12 cellular contexts compared by ENCODE assay signal in the genomic region with DNA sequence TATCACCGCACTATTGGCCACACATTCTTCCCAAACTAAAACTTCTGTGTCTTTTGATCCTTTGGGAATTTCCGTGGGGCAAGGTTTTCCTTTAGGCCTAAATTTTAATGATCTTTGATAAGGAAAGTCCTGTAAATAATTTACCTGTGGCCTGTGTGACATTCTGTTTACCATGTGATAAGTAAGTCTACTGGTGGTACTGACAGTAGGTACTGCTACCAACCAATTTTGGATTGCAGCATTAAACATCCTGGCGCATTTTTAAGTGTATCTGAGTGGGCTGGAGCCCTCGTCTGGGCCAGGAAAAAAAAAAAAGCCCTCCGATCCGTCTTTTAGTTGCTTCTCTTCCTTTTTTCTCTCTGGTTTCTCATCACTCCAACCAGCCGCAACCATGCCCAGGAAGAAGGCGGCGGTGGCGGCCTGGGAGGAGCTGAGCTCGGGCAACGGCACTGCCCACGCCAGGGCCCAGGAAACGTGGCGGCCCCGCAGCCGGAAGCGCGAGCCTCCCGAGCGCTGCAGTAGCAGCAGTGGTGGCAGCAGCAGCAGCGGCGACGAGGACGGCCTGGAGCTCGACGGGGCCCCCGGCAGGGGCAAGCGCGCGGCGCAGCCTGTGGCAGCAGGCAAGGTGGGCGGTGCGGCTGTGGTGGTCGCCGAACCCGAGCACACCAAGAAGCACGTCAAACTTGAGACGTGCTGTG. TPM values are rescaled to one million over a fixed set of nuclear protein-coding genes. Genes with fewer than 3 reads are reported as not detected.
A peak's percentile ranks its signal among the peaks of the same experiment; 100 is the strongest.
DNase-seq lines count a peak whose midpoint lies in the region; ATAC-seq, FAIRE-seq and TF ChIP-seq lines count a peak whose summit lies in the region.
"Had no signal": no experiment of that assay in that cellular context is flagged by ENCODE, and none has a peak within 500 bp of the region (broad histone marks: within the 10 kb centered on the region; RNA-seq: fewer than 3 reads in every experiment).

No MANE protein-coding gene starts in this region.

- 32% methylated on average over 5 of the region's 39 CpGs for WGBS in right lobe of liver (ENCODE audit: insufficient coverage, low coverage, low lambda C conversion rate, missing lambda C conversion rate)
- 94% methylated on average over 37 of the region's 39 CpGs for WGBS in HepG2 (ENCODE audit: low lambda C conversion rate)
- 63 to 73% methylated on average over 21 to 24 of the region's 39 CpGs for WGBS in upper lobe of left lung, 2 donors

- in situ Hi-C loops in HepG2 (cut with HindIII; ENCODE audit: extremely low pct_ligation_motif_present, low pct_unique_long_range_greater_than_20kb): no loop called here

- no peaks in the 10 kb centered on the region for H4K20me1 ChIP-seq in HepG2 (ENCODE audit: insufficient read depth, low read length)

- H3K27me3 Mint-ChIP-seq in activated naive CD4-positive, alpha-beta T cell treated with anti-CD3 and anti-CD28 coated beads, Interleukin-2, amount 10 ng/mL, durations not matched to agents 7 days and 5 days: no peaks in the 10 kb centered on the region
- no peaks in the 10 kb centered on the region for H3K27me3 Mint-ChIP-seq in natural killer cell treated with Interleukin-12 subunit alpha and Interleukin-12 subunit beta and Interleukin-15 and Interleukin-18, amount 100 ng/mL, for 72 hours

- no TSS peak for BruUV-seq in HepG2 (replicated peaks; lab: Mats Ljungman, UMichigan)

- H3K9me3 ChIP-seq in right lobe of liver (no peaks in the 10 kb centered on the region), HepG2 (ENCODE audit: low read length) (no peaks in the 10 kb centered on the region; the same call in 1 of the 2 replicates), upper lobe of left lung (no peaks in the 10 kb centered on the region), breast epithelium (no peaks in the 10 kb centered on the region)

- H3K79me2 ChIP-seq in HepG2 (ENCODE audit: insufficient read depth, low read length): no peaks in the 10 kb centered on the region

- CTCF ChIA-PET in HepG2 (lab: Yijun Ruan, JAX; ENCODE audit: low intra/inter-chr PET ratio, low total read pairs): no interaction called here
- CTCF ChIA-PET in activated naive CD4-positive, alpha-beta T cell treated with anti-CD3 and anti-CD28 coated beads, Interleukin-2, amount 10 ng/mL, durations not matched to agents 7 days and 5 days (lab: Charles Lee): interaction anchor here (1.0 to 1.3 kb wide), 2 partner anchors 30 to 31 kb away, joined by 3 to 4 read pairs; no protein-coding TSS in a partner anchor

- H2AFZ ChIP-seq in HepG2 (ENCODE audit: low read length): no peak overlapping the region

- H3K4me1 ChIP-seq in right lobe of liver (peaks cover 0 to 11% (median 4%) of the 10 kb centered on the region in 4 donors), HepG2 (ENCODE audit: insufficient read depth, low read length) (no peaks in the 10 kb centered on the region), upper lobe of left lung (no peaks in the 10 kb centered on the region), breast epithelium (no peaks in the 10 kb centered on the region)

- H3K4me2 ChIP-seq in HepG2 (ENCODE audit: low read depth, low read length): no peak overlapping the region

- H3K36me3 Mint-ChIP-seq in activated naive CD4-positive, alpha-beta T cell treated with anti-CD3 and anti-CD28 coated beads, Interleukin-2, amount 10 ng/mL, durations not matched to agents 7 days and 5 days: no peaks in the 10 kb centered on the region
- no peaks in the 10 kb centered on the region for H3K36me3 Mint-ChIP-seq in natural killer cell treated with Interleukin-12 subunit alpha and Interleukin-12 subunit beta and Interleukin-15 and Interleukin-18, amount 100 ng/mL, for 72 hours

- peaks cover 36% of the 10 kb centered on the region for H3K4me1 Mint-ChIP-seq in activated naive CD4-positive, alpha-beta T cell treated with anti-CD3 and anti-CD28 coated beads, Interleukin-2, amount 10 ng/mL, durations not matched to agents 7 days and 5 days
- peaks cover 9 to 15% of the 10 kb centered on the region in 2 donors for H3K4me1 Mint-ChIP-seq in natural killer cell treated with Interleukin-12 subunit alpha and Interleukin-12 subunit beta and Interleukin-15 and Interleukin-18, amount 100 ng/mL, for 72 hours (ENCODE audit: low read depth in 2 of 2)

- TF ChIP-seq RAD21 in HepG2 (CRISPR knock-in tag; IDR thresholded peaks at IDR 0.05): no peak

- peaks cover 1% of the 10 kb centered on the region for H3K9me3 Mint-ChIP-seq in activated naive CD4-positive, alpha-beta T cell treated with anti-CD3 and anti-CD28 coated beads, Interleukin-2, amount 10 ng/mL, durations not matched to agents 7 days and 5 days
- H3K9me3 Mint-ChIP-seq in natural killer cell treated with Interleukin-12 subunit alpha and Interleukin-12 subunit beta and Interleukin-15 and Interleukin-18, amount 100 ng/mL, for 72 hours: no peaks in the 10 kb centered on the region

- TF ChIP-seq CTCF in right lobe of liver (IDR thresholded peaks at IDR 0.05) (no peak), HepG2 (CRISPR knock-in tag; IDR thresholded peaks at IDR 0.05) (no peak), upper lobe of left lung (IDR thresholded peaks at IDR 0.05) (no peak), breast epithelium (IDR thresholded peaks at IDR 0.05) (no peak)

- TF ChIP-seq EP300 in HepG2 (IDR thresholded peaks at IDR 0.05; ENCODE audit: low read depth in 2 of 2, low read length in 2 of 2) (no peak), HepG2 (CRISPR knock-in tag; IDR thresholded peaks at IDR 0.05; ENCODE audit: borderline replicate concordance) (no peak), upper lobe of left lung (IDR thresholded peaks at IDR 0.05) (no peak)

- H3K27ac ChIP-seq in right lobe of liver (no peak overlapping the region), HepG2 (ENCODE audit: extremely low read length, insufficient read depth, low read length) (no peak overlapping the region), upper lobe of left lung (no peak overlapping the region), breast epithelium (peak overlapping the region in 1 of 2 donors; percentile 14)

- no peak overlapping the region for H3K9ac ChIP-seq in HepG2 (ENCODE audit: insufficient read depth, low read depth, low read length)

- H3K27ac Mint-ChIP-seq in activated naive CD4-positive, alpha-beta T cell treated with anti-CD3 and anti-CD28 coated beads, Interleukin-2, amount 10 ng/mL, durations not matched to agents 7 days and 5 days: peak overlapping the region; percentile 83
- peak overlapping the region; percentile 78 to 86 for H3K27ac Mint-ChIP-seq in natural killer cell treated with Interleukin-12 subunit alpha and Interleukin-12 subunit beta and Interleukin-15 and Interleukin-18, amount 100 ng/mL, for 72 hours

- DNase-seq in right lobe of liver (peak in 1 of 3 donors; percentile 31), HepG2 (ENCODE audit: low spot score) (no peak), upper lobe of left lung (peak; percentile 45 to 88), AG20443 (ENCODE audit: low spot score) (no peak), foreskin melanocyte (no peak), breast epithelium (ENCODE audit: low spot score in 2 of 2) (no peak)
- peak; percentile 64 for DNase-seq in activated naive CD4-positive, alpha-beta T cell treated with anti-CD3 and anti-CD28 coated beads, Interleukin-2, amount 10 ng/mL, durations not matched to agents 7 days and 5 days
- peak; percentile 78 for DNase-seq in natural killer cell treated with Interleukin-12 subunit alpha and Interleukin-12 subunit beta and Interleukin-15 and Interleukin-18, amount 100 ng/mL, for 72 hours (ENCODE audit: low spot score)

- H3K4me3 Mint-ChIP-seq in activated naive CD4-positive, alpha-beta T cell treated with anti-CD3 and anti-CD28 coated beads, Interleukin-2, amount 10 ng/mL, durations not matched to agents 7 days and 5 days: no peak overlapping the region
- H3K4me3 Mint-ChIP-seq in natural killer cell treated with Interleukin-12 subunit alpha and Interleukin-12 subunit beta and Interleukin-15 and Interleukin-18, amount 100 ng/mL, for 72 hours: peak overlapping the region; percentile 75

- no peak for FAIRE-seq in HepG2 (lab: Jason Lieb, UNC)
- FAIRE-seq: GM18507 had no signal

- peak; percentile 45 to 65 (median 51) for ATAC-seq in right lobe of liver
- ATAC-seq in HepG2: no peak
- ATAC-seq in natural killer cell treated with Interleukin-12 subunit alpha and Interleukin-12 subunit beta and Interleukin-15 and Interleukin-18, amount 100 ng/mL, for 72 hours: peak; percentile 95 to 96
- ATAC-seq in upper lobe of left lung (ENCODE audit: low FRiP score in 2 of 2): peak in 1 of 2 donors; percentile 79

- no peaks in the 10 kb centered on the region for H3K36me3 ChIP-seq in right lobe of liver
- no peaks in the 10 kb centered on the region; a peak in 2 of 5 replicates for H3K36me3 ChIP-seq in HepG2 (replicated peaks in 1 of 2; ENCODE audit: control insufficient read depth in 1 of 2, insufficient read depth in 2 of 2, low read length in 2 of 2)
- peaks cover 0 to 5% (median 0%) of the 10 kb centered on the region in 4 donors for H3K36me3 ChIP-seq in upper lobe of left lung
- no peaks in the 10 kb centered on the region for H3K36me3 ChIP-seq in breast epithelium

- H3K27me3 ChIP-seq in right lobe of liver (no peaks in the 10 kb centered on the region), HepG2 (ENCODE audit: control insufficient read depth in 1 of 2, insufficient read depth in 2 of 2, low read length in 2 of 2) (no peaks in the 10 kb centered on the region), upper lobe of left lung (no peaks in the 10 kb centered on the region), breast epithelium (no peaks in the 10 kb centered on the region)

- TF ChIP-seq POLR2A in right lobe of liver (IDR thresholded peaks at IDR 0.05): no peak
- no peak for TF ChIP-seq POLR2A in HepG2 (IDR thresholded peaks at IDR 0.05; ENCODE audit: insufficient read depth in 1 of 2, low read depth in 2 of 2, low read length in 2 of 2)
- TF ChIP-seq POLR2A in upper lobe of left lung (IDR thresholded peaks at IDR 0.05): no peak
- no peak for TF ChIP-seq POLR2A in breast epithelium (IDR thresholded peaks at IDR 0.05)

- intact Hi-C loops in right lobe of liver (cut with DNase I) (no loop called here), HepG2 (cut with micrococcal nuclease; ENCODE audit: unreplicated experiment) (no loop called here), breast epithelium (cut with DNase I; ENCODE audit: low total_unique reads) (no loop called here)

- POLR2A ChIA-PET in HepG2 (lab: Yijun Ruan, JAX): interaction anchor here (0.6 kb wide), 1 partner anchor 335 kb away, joined by 4 read pairs; no protein-coding TSS in a partner anchor

- H3K4me3 ChIP-seq in right lobe of liver: no peak overlapping the region
- H3K4me3 ChIP-seq in HepG2 (replicated peaks in 1 of 3; ENCODE audit: insufficient read depth in 1 of 3, low read depth in 2 of 3, low read length in 3 of 3): no peak overlapping the region
- H3K4me3 ChIP-seq in upper lobe of left lung: peak overlapping the region in 2 of 4 donors; percentile 6 to 15
- no peak overlapping the region for H3K4me3 ChIP-seq in breast epithelium

RNA-seq across cellular contexts. Expression of gene ASRGL1, which starts 33.6 kb away (rescaled TPM):
- total RNA-seq in right lobe of liver (10 to 100 TPM in 1 of 6 experiments, 1 to 10 TPM in 5; 1.8 to 28.5 (median 4.7) TPM), HepG2 (2016; rRNA removed; fragmentation: Illumina TruSeq; extraction: Trizol) (50.8 and 56.4 TPM in 2 replicates), upper lobe of left lung (10 to 100 TPM; 31.2 to 82.8 (median 49.3) TPM), breast epithelium (10 to 100 TPM in 2 of 3 donors, 1 to 10 TPM in 1; 6.7 to 22.0 (median 16.4) TPM)
- total RNA-seq in HepG2 (2016; cell fraction: cytosol; rRNA removed; fragmentation: Illumina TruSeq; extraction: Trizol; ENCODE audit: low read depth): 13.7 and 14.0 TPM in 2 replicates
- 56.0 and 59.8 TPM in 2 replicates for total RNA-seq in HepG2 (2016; cell fraction: insoluble cytoplasmic fraction; rRNA removed; fragmentation: Illumina TruSeq; extraction: Trizol)
- total RNA-seq in HepG2 (2016; cell fraction: membrane; rRNA removed; fragmentation: Illumina TruSeq; extraction: Trizol): 23.9 and 33.1 TPM in 2 replicates
- total RNA-seq in HepG2 (2016; cell fraction: nucleus; rRNA removed; fragmentation: Illumina TruSeq; extraction: Trizol): 25.4 and 37.0 TPM in 2 replicates
- polyA plus RNA-seq in HepG2 (2011; rRNA removed): 83.4 and 97.5 TPM in 2 replicates
- polyA plus RNA-seq in HepG2 (2011; cell fraction: cytosol; rRNA removed): 82.2 and 92.0 TPM in 2 replicates
- polyA plus RNA-seq in HepG2 (2011; cell fraction: nucleus; rRNA removed): 142 and 144 TPM in 2 replicates
- 38.9 and 45.7 TPM in 2 replicates for polyA plus RNA-seq in HepG2 (2012)
- polyA plus RNA-seq in HepG2 (2016; cell fraction: cytosol; fragmentation: Illumina TruSeq; extraction: Trizol; ENCODE audit: low read depth): 14.0 and 18.9 TPM in 2 replicates
- 58.0 and 67.0 TPM in 2 replicates for polyA plus RNA-seq in HepG2 (2016; cell fraction: insoluble cytoplasmic fraction; fragmentation: Illumina TruSeq; extraction: Trizol; ENCODE audit: low read depth)
- polyA plus RNA-seq in HepG2 (2016; cell fraction: membrane; fragmentation: Illumina TruSeq; extraction: Trizol; ENCODE audit: low read depth): 23.3 and 27.0 TPM in 2 replicates
- polyA plus RNA-seq in HepG2 (2016; cell fraction: nucleus; fragmentation: Illumina TruSeq; extraction: Trizol; ENCODE audit: insufficient read depth, low read depth): 55.7 and 55.8 TPM in 2 replicates
- polyA minus RNA-seq in HepG2 (2011; rRNA and poly(A)+ RNA removed; ENCODE audit: low replicate concordance): 7.8 and 40.4 TPM in 2 replicates
- polyA minus RNA-seq in HepG2 (2011; cell fraction: cytosol; rRNA and poly(A)+ RNA removed): 20.0 and 21.3 TPM in 2 replicates
- 57.7 and 61.4 TPM in 2 replicates for polyA minus RNA-seq in HepG2 (2011; cell fraction: nucleus; rRNA and poly(A)+ RNA removed)
- 1 to 10 TPM; 7.2 to 7.8 TPM for total RNA-seq in natural killer cell treated with Interleukin-12 subunit alpha and Interleukin-12 subunit beta and Interleukin-15 and Interleukin-18, amount 100 ng/mL, for 72 hours

RNA-seq across cellular contexts. Expression of gene SCGB1A1, which starts 47.9 kb away (rescaled TPM):
- total RNA-seq in right lobe of liver (not detected), HepG2 (2016; rRNA removed; fragmentation: Illumina TruSeq; extraction: Trizol) (not detected in 2 replicates), upper lobe of left lung (1,000 to 10,000 TPM in 4 of 6 donors, 100 to 1,000 TPM in 1, 10 to 100 TPM in 1; 85.4 to 2,572 (median 1,269) TPM), breast epithelium (not detected)
- total RNA-seq in HepG2 (2016; cell fraction: cytosol; rRNA removed; fragmentation: Illumina TruSeq; extraction: Trizol; ENCODE audit: low read depth): not detected in 2 replicates
- not detected in 2 replicates for total RNA-seq in HepG2 (2016; cell fraction: insoluble cytoplasmic fraction; rRNA removed; fragmentation: Illumina TruSeq; extraction: Trizol)
- not detected in 2 replicates for total RNA-seq in HepG2 (2016; cell fraction: membrane; rRNA removed; fragmentation: Illumina TruSeq; extraction: Trizol)
- not detected in 2 replicates for total RNA-seq in HepG2 (2016; cell fraction: nucleus; rRNA removed; fragmentation: Illumina TruSeq; extraction: Trizol)
- not detected in 2 replicates for polyA plus RNA-seq in HepG2 (2011; rRNA removed)
- not detected in 2 replicates for polyA plus RNA-seq in HepG2 (2011; cell fraction: cytosol; rRNA removed)
- not detected in 2 replicates for polyA plus RNA-seq in HepG2 (2011; cell fraction: nucleus; rRNA removed)
- polyA plus RNA-seq in HepG2 (2012): not detected in 2 replicates
- polyA plus RNA-seq in HepG2 (2016; cell fraction: cytosol; fragmentation: Illumina TruSeq; extraction: Trizol; ENCODE audit: low read depth): not detected in 2 replicates
- polyA plus RNA-seq in HepG2 (2016; cell fraction: insoluble cytoplasmic fraction; fragmentation: Illumina TruSeq; extraction: Trizol; ENCODE audit: low read depth): not detected in 2 replicates
- polyA plus RNA-seq in HepG2 (2016; cell fraction: membrane; fragmentation: Illumina TruSeq; extraction: Trizol; ENCODE audit: low read depth): not detected in 2 replicates
- polyA plus RNA-seq in HepG2 (2016; cell fraction: nucleus; fragmentation: Illumina TruSeq; extraction: Trizol; ENCODE audit: insufficient read depth, low read depth): not detected in 2 replicates
- not detected in 2 replicates for polyA minus RNA-seq in HepG2 (2011; rRNA and poly(A)+ RNA removed; ENCODE audit: low replicate concordance)
- polyA minus RNA-seq in HepG2 (2011; cell fraction: cytosol; rRNA and poly(A)+ RNA removed): not detected in 2 replicates
- not detected in 2 replicates for polyA minus RNA-seq in HepG2 (2011; cell fraction: nucleus; rRNA and poly(A)+ RNA removed)
- not detected for total RNA-seq in natural killer cell treated with Interleukin-12 subunit alpha and Interleukin-12 subunit beta and Interleukin-15 and Interleukin-18, amount 100 ng/mL, for 72 hours
- total RNA-seq: pulmonary artery endothelial cell, RPMI7951 had no signal
- polyA plus RNA-seq: AG04450 had no signal

Comparison
In these comparisons a context has a peak if more than half of its experiments do, and no peak if none do; other contexts are left out.
1. DNase-seq: peak in activated naive CD4-positive, alpha-beta T cell treated with anti-CD3 and anti-CD28 coated beads, Interleukin-2, amount 10 ng/mL, durations not matched to agents 7 days and 5 days (single experiment), natural killer cell treated with Interleukin-12 subunit alpha and Interleukin-12 subunit beta and Interleukin-15 and Interleukin-18, amount 100 ng/mL, for 72 hours (single experiment) and upper lobe of left lung (2 of 2); none in HepG2 (single experiment), AG20443 (single experiment), foreskin melanocyte (single experiment) and breast epithelium (0 of 2).
2. RNA of gene SCGB1A1, which starts 47.9 kb away (total RNA-seq): 85.4 to 2,572 TPM in upper lobe of left lung; not detected in right lobe of liver, not detected in HepG2, not detected in natural killer cell treated with Interleukin-12 subunit alpha and Interleukin-12 subunit beta and Interleukin-15 and Interleukin-18, amount 100 ng/mL, for 72 hours and not detected in breast epithelium; every median in the first group is over 10 times any median in the second.